In genomic region chr19:49869484-49870308, GRCh38 we compare ENCODE assay signal across 1 cellular context.
TF ChIP-seq lines count a peak whose summit lies in the region.

No MANE protein-coding gene starts in this region.

TF ChIP-seq in liver, 16 proteins besides CTCF, POLR2A, EP300 and RAD21 (continued from another document):
- TF ChIP-seq REST (IDR thresholded peaks at IDR 0.05): peak; percentile 63
- no peak for TF ChIP-seq FOXA1 (IDR thresholded peaks at IDR 0.05)
- TF ChIP-seq FOXA2 (IDR thresholded peaks at IDR 0.05): no peak
- no peak for TF ChIP-seq ZBTB33 (IDR thresholded peaks at IDR 0.05)
- peak in 1 of 2 donors; percentile 54 for TF ChIP-seq JUND (IDR thresholded peaks at IDR 0.05)
- peak; percentile 37 for TF ChIP-seq MAX (IDR thresholded peaks at IDR 0.05)
- TF ChIP-seq SP1 (IDR thresholded peaks at IDR 0.05): peak; percentile 100
- peak in 1 of 2 donors; percentile 34 for TF ChIP-seq RXRA (IDR thresholded peaks at IDR 0.05)
- no peak for TF ChIP-seq TAF1 (conservative IDR thresholded peaks at IDR 0.05)
- no peak for TF ChIP-seq NR2F2 (IDR thresholded peaks at IDR 0.05)
- TF ChIP-seq GABPA (IDR thresholded peaks at IDR 0.05 in 1 of 2, conservative IDR thresholded peaks at IDR 0.05 in 1 of 2): peak in 1 of 2 donors; percentile 78
- peak in 1 of 2 donors; percentile 29 for TF ChIP-seq HNF4A (conservative IDR thresholded peaks at IDR 0.05)
